14 cellular contexts compared by ENCODE assay signal in genomic region chr5:6261256-6261655, GRCh38.
DNase-seq lines count a peak whose midpoint lies in the region; ATAC-seq lines count a peak whose summit lies in the region.
"Had no signal": no experiment of that assay in that cellular context is flagged by ENCODE, and none has a peak within 500 bp of the region (broad histone marks: within the 10 kb centered on the region; RNA-seq: fewer than 3 reads in every experiment).

No MANE protein-coding gene starts in this region.

- no peaks in the 10 kb centered on the region for H3K27me3 ChIP-seq in esophagus (ENCODE audit: control insufficient read depth in 1 of 2, insufficient read depth in 2 of 2, low read length in 2 of 2)
- H3K27me3 ChIP-seq in thymus (ENCODE audit: control insufficient read depth, insufficient read depth): no peaks in the 10 kb centered on the region

- H3K4me3 ChIP-seq in esophagus (ENCODE audit: low read depth in 1 of 2, low read length in 2 of 2): no peak overlapping the region
- no peak overlapping the region for H3K4me3 ChIP-seq in thymus (ENCODE audit: low read length)

- no peaks in the 10 kb centered on the region for H3K36me3 Mint-ChIP-seq in T-helper 1 cell treated with Interleukin-12 subunit alpha and Interleukin-12 subunit beta and Interleukin-4 antibody, amounts not matched to agents 30 μg/mL and 1 μg/mL, for 36 hours (ENCODE audit: low read depth)

- H3K27ac ChIP-seq in esophagus (ENCODE audit: low read depth in 2 of 2, low read length in 1 of 2) (peak overlapping the region; percentile 23 to 52), thymus (ENCODE audit: low read depth) (peak overlapping the region; percentile 26)
- H3K27ac ChIP-seq: 22Rv1, C4-2B had no signal

- no peaks in the 10 kb centered on the region for H3K27me3 Mint-ChIP-seq in T-helper 1 cell treated with Interleukin-12 subunit alpha and Interleukin-12 subunit beta and Interleukin-4 antibody, amounts not matched to agents 30 μg/mL and 1 μg/mL, for 36 hours (ENCODE audit: low read depth)
- peaks cover 22% of the 10 kb centered on the region for H3K27me3 Mint-ChIP-seq in stimulated activated naive CD8-positive, alpha-beta T cell treated with anti-CD3 and anti-CD28 coated beads, Interleukin-15, amount 100 ng/mL, for 72 hours

- peak; percentile 41 for ATAC-seq in stimulated activated naive CD8-positive, alpha-beta T cell treated with anti-CD3 and anti-CD28 coated beads, Interleukin-15, amount 100 ng/mL, for 72 hours
- no peak for ATAC-seq in stimulated activated naive CD8-positive, alpha-beta T cell treated with anti-CD3 and anti-CD28 coated beads, Interleukin-15, Interleukin-2, amounts not matched to agents 100 U/mL and 50 U/mL, for 24 hours
- no peak for ATAC-seq in GM18519 (IDR thresholded peaks at IDR 0.05; ENCODE audit: low FRiP score, unreplicated experiment)

- peaks cover 15% of the 10 kb centered on the region for H3K4me1 Mint-ChIP-seq in T-helper 1 cell treated with Interleukin-12 subunit alpha and Interleukin-12 subunit beta and Interleukin-4 antibody, amounts not matched to agents 30 μg/mL and 1 μg/mL, for 36 hours (ENCODE audit: low read depth)
- peaks cover 64% of the 10 kb centered on the region for H3K4me1 Mint-ChIP-seq in stimulated activated naive CD8-positive, alpha-beta T cell treated with anti-CD3 and anti-CD28 coated beads, Interleukin-15, amount 100 ng/mL, for 72 hours

- H3K27ac Mint-ChIP-seq in T-helper 1 cell treated with Interleukin-12 subunit alpha and Interleukin-12 subunit beta and Interleukin-4 antibody, amounts not matched to agents 30 μg/mL and 1 μg/mL, for 36 hours: peak overlapping the region; percentile 29
- peak overlapping the region in 1 of 2 donors; percentile 79 for H3K27ac Mint-ChIP-seq in stimulated activated naive CD8-positive, alpha-beta T cell treated with anti-CD3 and anti-CD28 coated beads, Interleukin-15, amount 100 ng/mL, for 72 hours

- WGBS in esophagus, 2 donors: 28 to 59% methylated on average over 3 of the region's 3 CpGs
- 85% methylated on average over 3 of the region's 3 CpGs for WGBS in thymus

- no peaks in the 10 kb centered on the region for H3K9me3 ChIP-seq in esophagus (ENCODE audit: control insufficient read depth in 2 of 2, insufficient read depth in 1 of 2, low read depth in 1 of 2, low read length in 1 of 2)
- H3K9me3 ChIP-seq in thymus (ENCODE audit: control insufficient read depth): no peaks in the 10 kb centered on the region

- peaks cover 3% of the 10 kb centered on the region for H3K9me3 Mint-ChIP-seq in T-helper 1 cell treated with Interleukin-12 subunit alpha and Interleukin-12 subunit beta and Interleukin-4 antibody, amounts not matched to agents 30 μg/mL and 1 μg/mL, for 36 hours
- H3K9me3 Mint-ChIP-seq in stimulated activated naive CD8-positive, alpha-beta T cell treated with anti-CD3 and anti-CD28 coated beads, Interleukin-15, amount 100 ng/mL, for 72 hours: peaks cover 5 to 45% of the 10 kb centered on the region in 2 donors

- H3K36me3 ChIP-seq in esophagus (ENCODE audit: control insufficient read depth in 2 of 2, insufficient read depth in 2 of 2, low read length in 1 of 2) (no peaks in the 10 kb centered on the region), thymus (ENCODE audit: control insufficient read depth, insufficient read depth) (no peaks in the 10 kb centered on the region)

- H3K4me1 ChIP-seq in esophagus (ENCODE audit: control insufficient read depth in 2 of 2, insufficient read depth in 2 of 2, low read length in 1 of 2): no peaks in the 10 kb centered on the region
- H3K4me1 ChIP-seq in thymus (ENCODE audit: control insufficient read depth, insufficient read depth, low read length): no peaks in the 10 kb centered on the region

- H3K4me3 Mint-ChIP-seq in T-helper 1 cell treated with Interleukin-12 subunit alpha and Interleukin-12 subunit beta and Interleukin-4 antibody, amounts not matched to agents 30 μg/mL and 1 μg/mL, for 36 hours: no peak overlapping the region
- peak overlapping the region in 1 of 2 donors; percentile 16 for H3K4me3 Mint-ChIP-seq in stimulated activated naive CD8-positive, alpha-beta T cell treated with anti-CD3 and anti-CD28 coated beads, Interleukin-15, amount 100 ng/mL, for 72 hours

- DNase-seq in T-helper 1 cell (no peak), T1000 (lab: John Stamatoyannopoulos, UW) (no peak)
- no peak for DNase-seq in stimulated activated naive CD8-positive, alpha-beta T cell treated with anti-CD3 and anti-CD28 coated beads, Interleukin-15, amount 100 ng/mL, for 72 hours
- no peak for DNase-seq in stimulated activated naive CD8-positive, alpha-beta T cell treated with anti-CD3 and anti-CD28 coated beads, Interleukin-15, Interleukin-2, amounts not matched to agents 100 U/mL and 50 U/mL, for 24 hours
- DNase-seq: AML-193, DMS79, NCI-H1105, NCI-H748 treated with DMSO at 0.1 percent for 48 hours had no signal
